In the genomic region with DNA sequence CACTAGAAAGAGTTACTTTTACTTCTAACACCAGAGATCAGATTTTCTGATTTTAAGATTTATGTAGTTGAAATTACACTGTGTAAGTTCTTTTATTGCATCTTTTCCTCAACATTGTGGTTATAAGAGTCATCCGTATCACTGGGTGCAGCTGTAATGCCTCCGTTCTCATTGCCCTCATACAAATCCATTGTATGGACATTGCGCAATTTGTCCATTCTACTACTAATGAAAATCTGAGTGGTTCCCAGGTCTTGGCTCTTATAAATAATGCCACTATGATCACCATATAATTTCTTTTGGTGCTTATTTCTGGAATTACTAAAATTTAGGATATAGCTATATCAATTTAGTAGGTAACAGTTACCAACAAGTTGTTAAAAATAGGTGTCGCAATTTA, we compare ENCODE assay signal across 28 cellular contexts.
"Had no signal": no experiment of that assay in that cellular context is flagged by ENCODE, and none has a peak within 500 bp of the region (broad histone marks: within the 10 kb centered on the region; RNA-seq: fewer than 3 reads in every experiment).

No MANE protein-coding gene starts in this region.

- H3K4me2 ChIP-seq: neural progenitor cell, smooth muscle cell had no signal

- H2AFZ ChIP-seq: neural progenitor cell, parathyroid adenoma had no signal

- H3K4me3 ChIP-seq: neural progenitor cell, ovary, psoas muscle, skin epidermis, smooth muscle cell, spleen, suprapubic skin, testis, tibial artery, transverse colon, upper lobe of right lung, uterus had no signal

- H3K4me1 ChIP-seq: neural progenitor cell, parathyroid adenoma, psoas muscle, spleen, suprapubic skin, testis, tibial artery, transverse colon, upper lobe of right lung, uterus had no signal

- DNase-seq: natural killer cell; occipital lobe; ovary; posterior cingulate gyrus; psoas muscle; right cardiac atrium; spleen; stimulated activated CD4-positive, alpha-beta T cell treated with anti-CD3 and anti-CD28 coated beads, Interleukin-12 subunit alpha, Interleukin-12 subunit beta, amount 100 ng/mL, for 4 hours; stimulated activated CD4-positive, alpha-beta T cell treated with anti-CD3 and anti-CD28 coated beads, Interleukin-1b, Interleukin-23, amount 100 ng/mL, for 48 hours; stimulated activated CD4-positive, alpha-beta T cell treated with anti-CD3 and anti-CD28 coated beads, Interleukin-4, amount 100 ng/mL, for 1 hour; stimulated activated CD4-positive, alpha-beta T cell treated with anti-CD3 and anti-CD28 coated beads, Interleukin-4, amount 100 ng/mL, for 4 hours; stimulated activated CD8-positive, alpha-beta memory T cell treated with anti-CD3 and anti-CD28 coated beads, Interleukin-4, amount 100 ng/mL, for 48 hours; stimulated activated naive CD4-positive, alpha-beta T cell; stimulated activated naive CD8-positive, alpha-beta T cell treated with anti-CD3 and anti-CD28 coated beads, Interleukin-15, amount 100 ng/mL, for 72 hours; stimulated activated naive CD8-positive, alpha-beta T cell treated with anti-CD3 and anti-CD28 coated beads, Interleukin-15, Interleukin-2, amounts not matched to agents 100 U/mL and 50 U/mL, for 24 hours; substantia nigra; testis; tibial artery; transverse colon; upper lobe of right lung; uterus had no signal

- H3K9ac ChIP-seq: neural progenitor cell, parathyroid adenoma had no signal

- ATAC-seq: natural killer cell; psoas muscle; right cardiac atrium; sciatic nerve; stimulated activated memory B cell treated with anti-CD40 and anti-IgM and Interleukin-4, amounts not matched to agents 10 μg/mL and 1 μg/mL and 100 μg/mL, for 72 hours; stimulated activated naive CD8-positive, alpha-beta T cell treated with anti-CD3 and anti-CD28 coated beads, Interleukin-15, amount 100 ng/mL, for 72 hours; stimulated activated naive CD8-positive, alpha-beta T cell treated with anti-CD3 and anti-CD28 coated beads, Interleukin-15, Interleukin-2, amounts not matched to agents 100 U/mL and 50 U/mL, for 24 hours; upper lobe of right lung had no signal

- H3K9me3 ChIP-seq: ovary, psoas muscle, spleen, suprapubic skin, testis, tibial artery, transverse colon, upper lobe of right lung, uterus had no signal

- H3K79me2 ChIP-seq: parathyroid adenoma had no signal

- H3K36me3 ChIP-seq: neural progenitor cell, ovary, spleen, suprapubic skin, tibial artery, transverse colon, upper lobe of right lung, uterus had no signal

- H3K27ac ChIP-seq: neural progenitor cell, ovary, parathyroid adenoma, psoas muscle, skin epidermis, spleen, suprapubic skin, testis, tibial artery, transverse colon, upper lobe of right lung, uterus had no signal

- H3K27me3 ChIP-seq: neural progenitor cell, ovary, spleen, suprapubic skin, testis, tibial artery, transverse colon, upper lobe of right lung, uterus had no signal
